ENCODE assay signal across 8 cellular contexts in the genomic region with DNA sequence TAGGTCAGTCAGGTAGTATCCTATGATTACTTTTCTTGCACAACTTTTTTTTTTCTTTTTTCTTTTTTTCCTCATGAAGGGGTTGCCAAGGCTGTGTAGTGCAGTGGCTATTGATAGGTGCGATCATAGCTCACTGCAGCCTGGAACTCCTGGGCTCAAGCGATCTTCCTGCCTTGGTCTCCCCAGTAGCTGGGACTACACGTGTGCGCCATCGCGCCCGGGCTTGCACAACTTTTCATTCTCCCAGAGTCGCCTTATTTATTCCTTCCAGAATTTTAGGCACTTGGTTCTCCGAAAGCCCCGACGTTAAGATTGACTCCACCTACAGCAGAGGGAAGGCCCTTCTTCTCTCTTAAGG. TPM values are rescaled to one million over a fixed set of nuclear protein-coding genes. Genes with fewer than 3 reads are reported as not detected.
A peak's percentile ranks its signal among the peaks of the same experiment; 100 is the strongest.
DNase-seq lines count a peak whose midpoint lies in the region; ATAC-seq and TF ChIP-seq lines count a peak whose summit lies in the region.

No MANE protein-coding gene starts in this region.

- H3K4me2 ChIP-seq in GM23248 (ENCODE audit: unreplicated experiment) = peak overlapping the region; percentile 79
- peak overlapping the region; percentile 81 for H3K4me2 ChIP-seq in skeletal muscle satellite cell (ENCODE audit: low read length)

- H3K27ac ChIP-seq in GM23248 (no peak overlapping the region), left ventricle myocardium inferior (replicated peaks) (peak overlapping the region; percentile 98)

- no peaks in the 10 kb centered on the region for H3K27me3 ChIP-seq in GM23248 (replicated peaks; ENCODE audit: insufficient read depth)
- H3K27me3 ChIP-seq in left ventricle myocardium inferior (ENCODE audit: low read depth) = no peaks in the 10 kb centered on the region
- H3K27me3 ChIP-seq in skeletal muscle satellite cell (ENCODE audit: control insufficient read depth, insufficient read depth, low read length) = no peaks in the 10 kb centered on the region

- CTCF ChIA-PET in activated CD8-positive, alpha-beta T cell treated with anti-CD3 and anti-CD28 coated beads for 36 hours (lab: Charles Lee) = no interaction called here

- WGBS in GM23248 (ENCODE audit: low coverage in 1 of 2, low lambda C conversion rate in 2 of 2, missing lambda C conversion rate in 2 of 2), 2 experiments = 29% methylated on average over 11 of the region's 11 CpGs

- H2AFZ ChIP-seq in GM23248 = peak overlapping the region; percentile 97

- no peaks in the 10 kb centered on the region for H3K4me1 ChIP-seq in GM23248 (ENCODE audit: insufficient read depth)
- H3K4me1 ChIP-seq in left ventricle myocardium inferior = peaks cover 23% of the 10 kb centered on the region
- no peaks in the 10 kb centered on the region for H3K4me1 ChIP-seq in skeletal muscle satellite cell (ENCODE audit: control insufficient read depth, insufficient read depth, low read length)

- H3K4me3 ChIP-seq in GM23248 (peak overlapping the region; percentile 93), left ventricle myocardium inferior (peak overlapping the region; percentile 95), skeletal muscle satellite cell (ENCODE audit: low read length) (peak overlapping the region; percentile 85)

- peaks cover 13% of the 10 kb centered on the region for H3K4me1 Mint-ChIP-seq in activated CD8-positive, alpha-beta T cell treated with anti-CD3 and anti-CD28 coated beads for 36 hours (ENCODE audit: low read depth)

- H3K79me2 ChIP-seq in GM23248 (ENCODE audit: insufficient read depth) = peaks cover 17% of the 10 kb centered on the region

- no peaks in the 10 kb centered on the region for H4K20me1 ChIP-seq in GM23248 (ENCODE audit: insufficient read depth)

- peaks cover 7% of the 10 kb centered on the region; the same call in 1 of the 2 replicates for H3K36me3 ChIP-seq in GM23248 (ENCODE audit: low read depth)
- peaks cover 19% of the 10 kb centered on the region for H3K36me3 ChIP-seq in left ventricle myocardium inferior
- H3K36me3 ChIP-seq in skeletal muscle satellite cell (ENCODE audit: insufficient read depth, low read length) = peaks cover under 1% of the 10 kb centered on the region

- POLR2A ChIA-PET in activated CD8-positive, alpha-beta T cell treated with anti-CD3 and anti-CD28 coated beads for 36 hours (lab: Charles Lee) = interaction anchor here (0.7 to 1.0 kb wide), 2 partner anchors 208 to 858 kb away, joined by 3 read pairs; no protein-coding TSS in a partner anchor

- no peak for DNase-seq in GM23248
- no peak for DNase-seq in activated CD8-positive, alpha-beta T cell treated with anti-CD3 and anti-CD28 coated beads for 36 hours
- DNase-seq in left ventricle myocardium inferior = no peak
- DNase-seq in activated CD8-positive, alpha-beta memory T cell treated with anti-CD3 and anti-CD28 coated beads for 24 hours = no peak
- no peak for DNase-seq in CD1c-positive myeloid dendritic cell (ENCODE audit: extremely low spot score)
- DNase-seq in medulla oblongata (ENCODE audit: extremely low spot score) = no peak
- no peak for DNase-seq in posterior vena cava (ENCODE audit: low spot score)

- peaks cover 62% of the 10 kb centered on the region for H3K9me3 Mint-ChIP-seq in activated CD8-positive, alpha-beta T cell treated with anti-CD3 and anti-CD28 coated beads for 36 hours

- in situ Hi-C loops in GM23248 (cut with MboI) = no loop called here

- no peaks in the 10 kb centered on the region for H3K27me3 Mint-ChIP-seq in activated CD8-positive, alpha-beta T cell treated with anti-CD3 and anti-CD28 coated beads for 36 hours

- H3K36me3 Mint-ChIP-seq in activated CD8-positive, alpha-beta T cell treated with anti-CD3 and anti-CD28 coated beads for 36 hours (ENCODE audit: low read depth) = peaks cover 64% of the 10 kb centered on the region

- no peak for TF ChIP-seq CTCF in activated CD8-positive, alpha-beta T cell treated with anti-CD3 and anti-CD28 coated beads for 36 hours (IDR thresholded peaks at IDR 0.05)
- no peak for TF ChIP-seq CTCF in left ventricle myocardium inferior (IDR thresholded peaks at IDR 0.05; ENCODE audit: borderline replicate concordance)

- no peaks in the 10 kb centered on the region for H3K9me2 ChIP-seq in GM23248 (ENCODE audit: insufficient read depth)

- H3K9ac ChIP-seq in GM23248 (peak overlapping the region; percentile 82), skeletal muscle satellite cell (ENCODE audit: low read depth, low read length) (peak overlapping the region; percentile 87)

- intact Hi-C loops in activated CD8-positive, alpha-beta T cell treated with anti-CD3 and anti-CD28 coated beads for 36 hours (cut with micrococcal nuclease) = no loop called here
- intact Hi-C loops in left ventricle myocardium inferior (cut with micrococcal nuclease) = no loop called here
- intact Hi-C loops in posterior vena cava (cut with DNase I) = loop anchor here in 1 of 2 donors (1.0 kb wide), 1 partner anchor 38 kb away; no protein-coding TSS in a partner anchor

- H3F3A ChIP-seq in GM23248 (ENCODE audit: insufficient read depth) = no peaks in the 10 kb centered on the region

- peak overlapping the region; percentile 93 for H3K4me3 Mint-ChIP-seq in activated CD8-positive, alpha-beta T cell treated with anti-CD3 and anti-CD28 coated beads for 36 hours

- no peak for ATAC-seq in activated CD8-positive, alpha-beta T cell treated with anti-CD3 and anti-CD28 coated beads for 36 hours

- peak overlapping the region; percentile 98 for H3K27ac Mint-ChIP-seq in activated CD8-positive, alpha-beta T cell treated with anti-CD3 and anti-CD28 coated beads for 36 hours

- H3K9me3 ChIP-seq in GM23248 (ENCODE audit: low read depth) (no peaks in the 10 kb centered on the region), left ventricle myocardium inferior (replicated peaks) (peaks cover 36% of the 10 kb centered on the region), skeletal muscle satellite cell (replicated peaks; ENCODE audit: low read length) (peaks cover 20% of the 10 kb centered on the region)

RNA-seq across cellular contexts. Expression of a gene that starts 0.9 kb away (rescaled TPM):
- total RNA-seq in GM23248 (2014; rRNA removed; shearing (Covaris generic)) = 3.7 and 7.1 TPM in 2 replicates
- 3.6 and 6.1 TPM in 2 replicates for polyA plus RNA-seq in GM23248 (2016; fragmentation: Nextera tagmentation; extraction: Ambion mirVana)
- total RNA-seq in activated CD8-positive, alpha-beta T cell treated with anti-CD3 and anti-CD28 coated beads for 36 hours = 1 to 10 TPM; 3.2 to 3.5 TPM
- total RNA-seq in left ventricle myocardium inferior (3.4 TPM), posterior vena cava (1 to 10 TPM; 6.7 to 7.0 TPM)
- total RNA-seq in skeletal muscle satellite cell (2012; rRNA removed) = 2.2 and 5.1 TPM in 2 replicates

RNA-seq across cellular contexts. Expression of a gene that starts 21.6 kb away (rescaled TPM):
- total RNA-seq in GM23248 (2014; rRNA removed; shearing (Covaris generic)) = 3.8 and 5.8 TPM in 2 replicates
- 5.4 and 5.8 TPM in 2 replicates for polyA plus RNA-seq in GM23248 (2016; fragmentation: Nextera tagmentation; extraction: Ambion mirVana)
- 10 to 100 TPM in 1 of 2 experiments, 1 to 10 TPM in 1; 8.6 to 10.7 TPM for total RNA-seq in activated CD8-positive, alpha-beta T cell treated with anti-CD3 and anti-CD28 coated beads for 36 hours
- 7.5 TPM for total RNA-seq in left ventricle myocardium inferior
- 5.1 and 5.7 TPM in 2 replicates for total RNA-seq in skeletal muscle satellite cell (2012; rRNA removed)
- 10 to 100 TPM; 13.1 to 13.9 TPM for total RNA-seq in posterior vena cava

RNA-seq across cellular contexts. Expression of a gene that starts 38.7 kb away (rescaled TPM):
- total RNA-seq in GM23248 (2014; rRNA removed; shearing (Covaris generic)) = 6.7 and 8.8 TPM in 2 replicates
- polyA plus RNA-seq in GM23248 (2016; fragmentation: Nextera tagmentation; extraction: Ambion mirVana) = 7.6 and 9.3 TPM in 2 replicates
- total RNA-seq in activated CD8-positive, alpha-beta T cell treated with anti-CD3 and anti-CD28 coated beads for 36 hours = 1 to 10 TPM; 5.0 to 5.7 TPM
- 9.7 TPM for total RNA-seq in left ventricle myocardium inferior
- 5.3 and 5.7 TPM in 2 replicates for total RNA-seq in skeletal muscle satellite cell (2012; rRNA removed)
- 10 to 100 TPM in 1 of 2 donors, 1 to 10 TPM in 1; 9.3 to 10.0 TPM for total RNA-seq in posterior vena cava
